Comparison of ENCODE assay signal across 21 cellular contexts in the genomic region with DNA sequence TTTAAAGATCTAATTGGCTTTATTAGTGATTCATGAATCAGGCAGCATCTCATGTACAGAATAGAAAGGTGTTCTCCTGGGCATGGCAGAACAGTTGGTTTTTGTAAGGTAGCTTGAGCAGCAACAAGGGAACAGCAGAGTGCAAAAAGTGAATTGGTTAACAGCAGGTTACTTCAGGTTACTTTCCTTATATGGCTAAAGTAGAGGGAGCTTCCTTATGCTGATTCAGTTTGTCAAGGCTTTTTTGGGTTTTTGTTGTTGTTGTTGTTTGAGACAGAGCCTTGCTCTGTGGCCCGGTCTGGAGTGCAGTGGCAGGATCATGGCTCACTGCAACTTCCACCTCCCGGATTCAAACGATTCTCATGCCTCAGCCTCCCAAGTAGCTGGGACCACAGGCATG.
"Had no signal": no experiment of that assay in that cellular context is flagged by ENCODE, and none has a peak within 500 bp of the region (broad histone marks: within the 10 kb centered on the region; RNA-seq: fewer than 3 reads in every experiment).

No MANE protein-coding gene starts in this region.

- H3K9ac ChIP-seq: parathyroid adenoma had no signal

- H3K4me3 ChIP-seq: coronary artery, heart left ventricle, mucosa of descending colon, psoas muscle, spleen, tibial artery, upper lobe of right lung, vagina had no signal

- H3K4me3 Mint-ChIP-seq: natural killer cell treated with Interleukin-12 subunit alpha and Interleukin-12 subunit beta and Interleukin-15 and Interleukin-18, amount 100 ng/mL, for 72 hours; stimulated activated memory B cell treated with anti-CD40 and anti-IgM and Interleukin-4, amounts not matched to agents 10 μg/mL and 1 μg/mL and 100 μg/mL, for 72 hours; stimulated activated naive CD8-positive, alpha-beta T cell treated with anti-CD3 and anti-CD28 coated beads, Interleukin-15, Interleukin-2, amounts not matched to agents 100 ng/mL and 50 ng/mL, for 24 hours had no signal

- H3K9me3 Mint-ChIP-seq: natural killer cell treated with Interleukin-12 subunit alpha and Interleukin-12 subunit beta and Interleukin-15 and Interleukin-18, amount 100 ng/mL, for 72 hours; stimulated activated memory B cell treated with anti-CD40 and anti-IgM and Interleukin-4, amounts not matched to agents 10 μg/mL and 1 μg/mL and 100 μg/mL, for 72 hours; stimulated activated naive CD8-positive, alpha-beta T cell treated with anti-CD3 and anti-CD28 coated beads, Interleukin-15, Interleukin-2, amounts not matched to agents 100 ng/mL and 50 ng/mL, for 24 hours had no signal

- H3K27me3 Mint-ChIP-seq: natural killer cell treated with Interleukin-12 subunit alpha and Interleukin-12 subunit beta and Interleukin-15 and Interleukin-18, amount 100 ng/mL, for 72 hours; stimulated activated memory B cell treated with anti-CD40 and anti-IgM and Interleukin-4, amounts not matched to agents 10 μg/mL and 1 μg/mL and 100 μg/mL, for 72 hours; stimulated activated naive CD8-positive, alpha-beta T cell treated with anti-CD3 and anti-CD28 coated beads, Interleukin-15, Interleukin-2, amounts not matched to agents 100 ng/mL and 50 ng/mL, for 24 hours had no signal

- H3K36me3 ChIP-seq: heart left ventricle, spleen, tibial artery, upper lobe of right lung, vagina had no signal

- H3K4me1 ChIP-seq: heart left ventricle, parathyroid adenoma, psoas muscle, tibial artery, upper lobe of right lung, vagina had no signal

- H3K36me3 Mint-ChIP-seq: natural killer cell treated with Interleukin-12 subunit alpha and Interleukin-12 subunit beta and Interleukin-15 and Interleukin-18, amount 100 ng/mL, for 72 hours; stimulated activated memory B cell treated with anti-CD40 and anti-IgM and Interleukin-4, amounts not matched to agents 10 μg/mL and 1 μg/mL and 100 μg/mL, for 72 hours had no signal

- ATAC-seq: heart left ventricle; left lobe of liver; mucosa of descending colon; natural killer cell treated with Interleukin-12 subunit alpha and Interleukin-12 subunit beta and Interleukin-15 and Interleukin-18, amount 100 ng/mL, for 72 hours; psoas muscle; stimulated activated memory B cell treated with anti-CD40 and anti-IgM and Interleukin-4, amounts not matched to agents 10 μg/mL and 1 μg/mL and 100 μg/mL, for 72 hours; upper lobe of right lung had no signal

- H3K9me3 ChIP-seq: mucosa of descending colon, tibial artery, upper lobe of right lung, vagina had no signal

- H3K27ac Mint-ChIP-seq: natural killer cell treated with Interleukin-12 subunit alpha and Interleukin-12 subunit beta and Interleukin-15 and Interleukin-18, amount 100 ng/mL, for 72 hours; stimulated activated memory B cell treated with anti-CD40 and anti-IgM and Interleukin-4, amounts not matched to agents 10 μg/mL and 1 μg/mL and 100 μg/mL, for 72 hours; stimulated activated naive CD8-positive, alpha-beta T cell treated with anti-CD3 and anti-CD28 coated beads, Interleukin-15, Interleukin-2, amounts not matched to agents 100 ng/mL and 50 ng/mL, for 24 hours had no signal

- H3K27me3 ChIP-seq: heart left ventricle, spleen, tibial artery, upper lobe of right lung, vagina had no signal

- H3K4me1 Mint-ChIP-seq: stimulated activated memory B cell treated with anti-CD40 and anti-IgM and Interleukin-4, amounts not matched to agents 10 μg/mL and 1 μg/mL and 100 μg/mL, for 72 hours had no signal

- DNase-seq: effector CD4-positive, alpha-beta T cell; foreskin melanocyte; heart left ventricle; hippocampal formation; islet precursor cell; mammary epithelial cell; mucosa of descending colon; psoas muscle; spleen; stimulated activated CD4-positive, alpha-beta T cell treated with anti-CD3 and anti-CD28 coated beads, Interleukin-15, amount 100 ng/mL, for 24 hours; stimulated activated CD4-positive, alpha-beta T cell treated with anti-CD3 and anti-CD28 coated beads, Interleukin-1b, Interleukin-23, amount 100 ng/mL, for 48 hours; stimulated activated CD4-positive, alpha-beta T cell treated with anti-CD3 and anti-CD28 coated beads, Interleukin-4, amount 100 ng/mL, for 24 hours; tibial artery; upper lobe of right lung had no signal

- H3K27ac ChIP-seq: coronary artery, heart left ventricle, parathyroid adenoma, psoas muscle, spleen, tibial artery, upper lobe of right lung, vagina had no signal
